In genomic region chr4:4860803-4861591, GRCh38 we compare ENCODE assay signal across 8 cellular contexts. TPM values are rescaled to one million over a fixed set of nuclear protein-coding genes. Genes with fewer than 3 reads are reported as not detected.
A peak's percentile ranks its signal among the peaks of the same experiment; 100 is the strongest.
DNase-seq lines count a peak whose midpoint lies in the region; ATAC-seq and TF ChIP-seq lines count a peak whose summit lies in the region.

No MANE protein-coding gene starts in this region.

- dilution Hi-C loops in IMR-90 (cut with HindIII; ENCODE audit: low sequenced_read_pairs, unreplicated experiment) = no loop called here

- H2BK15ac ChIP-seq in IMR-90 (ENCODE audit: low read depth, low read length) (no peak overlapping the region), mesendoderm (replicated peaks; ENCODE audit: low read depth) (no peak overlapping the region)

- DNase-seq in IMR-90 = peak; percentile 32
- DNase-seq in cerebellar cortex (ENCODE audit: low spot score) = peak; percentile 57
- DNase-seq in mesendoderm = peak; percentile 64
- no peak for DNase-seq in medulla oblongata (ENCODE audit: extremely low spot score)
- DNase-seq in COR-L47 (lab: John Stamatoyannopoulos, UW) = no peak
- no peak for DNase-seq in COLO668 (lab: John Stamatoyannopoulos, UW; ENCODE audit: unreplicated experiment)

- H3K27ac ChIP-seq in ACC112 (ENCODE audit: low read depth, low read length) (peak overlapping the region; percentile 66), IMR-90 (ENCODE audit: insufficient read depth, low read length) (no peak overlapping the region), mesendoderm (ENCODE audit: low read depth, low read length) (no peak overlapping the region)

- no peaks in the 10 kb centered on the region; the same call in 1 of the 2 replicates for H3K9me3 ChIP-seq in IMR-90 (ENCODE audit: control insufficient read depth, insufficient read depth, low read length)

- POLR2A ChIA-PET in IMR-90 (lab: Charles Lee; ENCODE audit: unreplicated experiment) = no interaction called here

- H3K14ac ChIP-seq in IMR-90 (replicated peaks; ENCODE audit: low read depth, low read length) = peak overlapping the region; percentile 12

- H3K4me1 ChIP-seq in ACC112 (ENCODE audit: control insufficient read depth, insufficient read depth, low read length, unreplicated experiment) (peaks cover 6% of the 10 kb centered on the region), IMR-90 (ENCODE audit: control insufficient read depth, insufficient read depth, low read length) (no peaks in the 10 kb centered on the region; the same call in 1 of the 2 replicates), mesendoderm (ENCODE audit: control insufficient read depth, low read depth, low read length) (peaks cover 10% of the 10 kb centered on the region)

- H4K8ac ChIP-seq in IMR-90 (ENCODE audit: low read depth in 2 of 2, low read length in 2 of 2) (no peak overlapping the region), mesendoderm (ENCODE audit: low read depth, low read length) (no peak overlapping the region)

- peak overlapping the region; percentile 43 for H3K9ac ChIP-seq in IMR-90 (ENCODE audit: low read depth, low read length)
- peak overlapping the region; percentile 59 for H3K9ac ChIP-seq in mesendoderm (ENCODE audit: low read length)

- in situ Hi-C loops in IMR-90 (cut with MboI; ENCODE audit: low sequenced_read_pairs) = no loop called here

- H3K27me3 ChIP-seq in ACC112 (ENCODE audit: insufficient read depth, low read length) (no peaks in the 10 kb centered on the region), IMR-90 (ENCODE audit: control insufficient read depth, insufficient read depth, low read length) (peaks cover 40% of the 10 kb centered on the region), mesendoderm (ENCODE audit: insufficient read depth, low read length, poor library complexity) (peaks cover 48% of the 10 kb centered on the region)

- TF ChIP-seq RAD21 in IMR-90 (IDR thresholded peaks at IDR 0.05; ENCODE audit: low read length) = no peak

- H2AFZ ChIP-seq in ACC112 (ENCODE audit: low read length, unreplicated experiment) (peak overlapping the region; percentile 80), IMR-90 (replicated peaks; ENCODE audit: low read length, poor library complexity) (peak overlapping the region; percentile 94)

- no peak for TF ChIP-seq POLR2A in IMR-90 (IDR thresholded peaks at IDR 0.05; ENCODE audit: low read depth, low read length)

- 10% methylated on average over 17 of the region's 39 CpGs; no CpG with 5 or more reads in 1 of the 2 experiments for WGBS in IMR-90 (ENCODE audit: extremely low coverage in 2 of 2, insufficient read length in 1 of 2), 2 experiments
- no CpG with 5 or more reads among the region's 39 CpGs for WGBS in mesendoderm (ENCODE audit: extremely low coverage, insufficient coverage, low lambda C conversion rate)

- ATAC-seq in IMR-90 (ENCODE audit: low read depth) (peak; percentile 1; the same call in 1 of the 2 replicates), HG03108 (IDR thresholded peaks at IDR 0.05; ENCODE audit: unreplicated experiment) (no peak)

- no TSS peak for BruUV-seq in IMR-90 (replicated peaks; lab: Mats Ljungman, UMichigan)

- H4K20me1 ChIP-seq in IMR-90 (ENCODE audit: insufficient read depth, low read length) = no peaks in the 10 kb centered on the region

- H4K91ac ChIP-seq in IMR-90 (ENCODE audit: insufficient read depth, low read depth, low read length) = no peak overlapping the region

- H3K4ac ChIP-seq in IMR-90 (ENCODE audit: low read depth, low read length) (no peak overlapping the region), mesendoderm (ENCODE audit: low read depth, low read length) (no peak overlapping the region)

- H3K56ac ChIP-seq in IMR-90 (ENCODE audit: extremely low read depth, insufficient read depth, low read length) (peak overlapping the region; percentile 35; the same call in 1 of the 2 replicates), mesendoderm (ENCODE audit: low read length) (peak overlapping the region; percentile 85)

- H3K4me3 ChIP-seq in ACC112 (ENCODE audit: low read depth, low read length) (peak overlapping the region; percentile 88), IMR-90 (ENCODE audit: insufficient read depth, low read depth, low read length) (peak overlapping the region; percentile 66), mesendoderm (ENCODE audit: low read length) (peak overlapping the region; percentile 37)

- TF ChIP-seq CTCF in IMR-90 (conservative IDR thresholded peaks at IDR 0.05; ENCODE audit: low read depth, low read length) = 0 out of 2 replicates have a peak, but pooled peaks have one; percentile 15

- peaks cover 3 to 11% of the 10 kb centered on the region in 2 experiments; a peak in 1 of 4 replicates for H3K79me1 ChIP-seq in IMR-90 (ENCODE audit: low read depth in 1 of 2, low read length in 2 of 2)
- no peaks in the 10 kb centered on the region for H3K79me1 ChIP-seq in mesendoderm (ENCODE audit: low read length)

- H2AK5ac ChIP-seq in IMR-90 (ENCODE audit: low read depth, low read length) = no peak overlapping the region
- no peak overlapping the region for H2AK5ac ChIP-seq in mesendoderm (ENCODE audit: low read length)

- peak overlapping the region; percentile 31 for H2AK9ac ChIP-seq in IMR-90 (replicated peaks; ENCODE audit: low read depth, low read length, poor library complexity)

- peak overlapping the region; percentile 83 for H3K4me2 ChIP-seq in IMR-90 (ENCODE audit: low read depth, low read length)
- H3K4me2 ChIP-seq in mesendoderm (ENCODE audit: low read length) = peak overlapping the region; percentile 88

- no peak overlapping the region for H4K5ac ChIP-seq in IMR-90 (ENCODE audit: low read depth, low read length)
- H4K5ac ChIP-seq in mesendoderm (ENCODE audit: low read length) = no peak overlapping the region

- H3K23ac ChIP-seq in IMR-90 (ENCODE audit: low read depth, low read length) (peak overlapping the region; percentile 59; the same call in 1 of the 2 replicates), mesendoderm (ENCODE audit: low read length) (peak overlapping the region; percentile 48)

- H2BK5ac ChIP-seq in IMR-90 (ENCODE audit: low read depth, low read length, poor library complexity, severe bottlenecking) (no peak overlapping the region), mesendoderm (ENCODE audit: low read length) (no peak overlapping the region)

- peaks cover 31% of the 10 kb centered on the region for H3K79me2 ChIP-seq in ACC112 (ENCODE audit: control insufficient read depth, insufficient read depth, low read length, unreplicated experiment)
- H3K79me2 ChIP-seq in mesendoderm (ENCODE audit: control insufficient read depth, insufficient read depth, low read length) = no peaks in the 10 kb centered on the region

- H2BK120ac ChIP-seq in IMR-90 (ENCODE audit: low read depth, low read length) (no peak overlapping the region), mesendoderm (ENCODE audit: low read depth, low read length) (no peak overlapping the region)

- CTCF ChIA-PET in IMR-90 (lab: Yijun Ruan, JAX) = no interaction called here

- no peak overlapping the region for H2BK20ac ChIP-seq in IMR-90 (ENCODE audit: low read depth, low read length)

- no peaks in the 10 kb centered on the region for H3K9me1 ChIP-seq in IMR-90 (ENCODE audit: insufficient read depth, low read length)

- H3K36me3 ChIP-seq in ACC112 (ENCODE audit: insufficient read depth, low read length) = peaks cover 17% of the 10 kb centered on the region; the same call in 1 of the 2 replicates
- H3K36me3 ChIP-seq in IMR-90 (ENCODE audit: control insufficient read depth, insufficient read depth, low read length) = no peaks in the 10 kb centered on the region
- H3K36me3 ChIP-seq in mesendoderm (ENCODE audit: control insufficient read depth, insufficient read depth, low read length) = no peaks in the 10 kb centered on the region

- intact Hi-C loops in IMR-90 (cut with micrococcal nuclease) = loop anchor here (2.0 to 5.0 kb wide), 2 partner anchors 184 to 372 kb away; no protein-coding TSS in a partner anchor

- no peak overlapping the region for H3K18ac ChIP-seq in IMR-90 (ENCODE audit: low read depth, low read length)
- peak overlapping the region; percentile 77 for H3K18ac ChIP-seq in mesendoderm (ENCODE audit: low read length)

TF ChIP-seq in IMR-90, 13 proteins besides CTCF, POLR2A, EP300 and RAD21:
- TF ChIP-seq ELK1 (IDR thresholded peaks at IDR 0.05; ENCODE audit: borderline replicate concordance, low read depth, low read length) = no peak
- peak; percentile 24; the same call in 1 of the 2 replicates for TF ChIP-seq MAFK (IDR thresholded peaks at IDR 0.05; ENCODE audit: low read depth, low read length)
- TF ChIP-seq CEBPB (IDR thresholded peaks at IDR 0.05; ENCODE audit: low read depth, low read length) = no peak
- no peak for TF ChIP-seq USF2 (IDR thresholded peaks at IDR 0.05; ENCODE audit: low read depth, low read length)
- TF ChIP-seq MAZ (IDR thresholded peaks at IDR 0.05; ENCODE audit: borderline replicate concordance, low read depth, low read length) = no peak
- TF ChIP-seq FOS (IDR thresholded peaks at IDR 0.05; ENCODE audit: low read depth, low read length) = no peak

RNA-seq across cellular contexts. Expression of gene MSX1, which starts 1.5 kb away (rescaled TPM):
- total RNA-seq in IMR-90 (2012; rRNA removed) = 1.1 TPM in 2 replicates
- polyA plus RNA-seq in IMR-90 (2012; rRNA removed) = 3.9 and 6.0 TPM in 2 replicates
- 4.7 and 6.7 TPM in 2 replicates for polyA plus RNA-seq in IMR-90 (2012; cell fraction: cytosol; rRNA removed)
- 2.9 and 5.9 TPM in 2 replicates for polyA plus RNA-seq in IMR-90 (2012; cell fraction: nucleus; rRNA removed; ENCODE audit: low replicate concordance)
- 1.4 TPM for polyA plus RNA-seq in mesendoderm (2013, experiment 1 of 2)
- 1.3 TPM for polyA plus RNA-seq in mesendoderm (2013, experiment 2 of 2)

Comparison
In these comparisons a context has a peak if more than half of its experiments do, and no peak if none do; other contexts are left out.
1. H3K4me3 ChIP-seq: peak in every context shown above with its lines; median percentile 88 in ACC112; 66 in IMR-90; 37 in mesendoderm.
2. DNase-seq: peak in IMR-90 (single experiment), cerebellar cortex (single experiment) and mesendoderm (single experiment); none in medulla oblongata (single experiment), COR-L47 (single experiment) and COLO668 (single experiment).